In genomic region chr3:58355174-58355573, GRCh38 we compare ENCODE assay signal across 10 cellular contexts. TPM values are rescaled to one million over a fixed set of nuclear protein-coding genes. Genes with fewer than 3 reads are reported as not detected.
DNase-seq lines count a peak whose midpoint lies in the region; ATAC-seq and TF ChIP-seq lines count a peak whose summit lies in the region.
"Had no signal": no experiment of that assay in that cellular context is flagged by ENCODE, and none has a peak within 500 bp of the region (broad histone marks: within the 10 kb centered on the region; RNA-seq: fewer than 3 reads in every experiment).

No MANE protein-coding gene starts in this region.

- peaks cover 2% of the 10 kb centered on the region for H3K36me3 Mint-ChIP-seq in memory B cell

- TF ChIP-seq CTCF in PC-9 (conservative IDR thresholded peaks at IDR 0.05): no peak

- H3K4me1 Mint-ChIP-seq in memory B cell: peaks cover 65% of the 10 kb centered on the region

- no peaks in the 10 kb centered on the region for H3K27me3 Mint-ChIP-seq in memory B cell

- H3K9me3 Mint-ChIP-seq in memory B cell: no peaks in the 10 kb centered on the region

- H3K4me3 Mint-ChIP-seq in memory B cell: peak overlapping the region; percentile 95

- H3K79me2 ChIP-seq in PC-9 (ENCODE audit: low read depth): no peaks in the 10 kb centered on the region

- no peaks in the 10 kb centered on the region for H3K9me2 ChIP-seq in PC-9 (ENCODE audit: insufficient read depth)

- H3K4me2 ChIP-seq in PC-9: no peak overlapping the region

- peaks cover under 1% of the 10 kb centered on the region; the same call in 1 of the 2 replicates for H3F3A ChIP-seq in PC-9 (ENCODE audit: insufficient read depth, low read depth)

- H4K20me1 ChIP-seq in PC-9 (ENCODE audit: insufficient read depth): no peaks in the 10 kb centered on the region

- CTCF ChIA-PET in PC-9 (lab: Charles Lee): no interaction called here

- peak; percentile 66 for ATAC-seq in GM18861 (IDR thresholded peaks at IDR 0.05; ENCODE audit: unreplicated experiment)
- peak; percentile 64 for ATAC-seq in GM21723 (IDR thresholded peaks at IDR 0.05; ENCODE audit: unreplicated experiment)
- peak; percentile 68 for ATAC-seq in memory B cell (ENCODE audit: low read depth)

- intact Hi-C loops in PC-9 (cut with micrococcal nuclease; ENCODE audit: unreplicated experiment): no loop called here

- no TSS peak for BruUV-seq in PC-9 (replicated peaks; lab: Mats Ljungman, UMichigan)

- H3K27me3 ChIP-seq in PC-9 (ENCODE audit: insufficient read depth, low read depth): no peaks in the 10 kb centered on the region

- H3K36me3 ChIP-seq in KOPT-K1 (ENCODE audit: insufficient read depth, low read length) (no peaks in the 10 kb centered on the region; the same call in 1 of the 2 replicates), PC-9 (ENCODE audit: low read depth) (no peaks in the 10 kb centered on the region)

- H3K4me1 ChIP-seq in PC-9 (replicated peaks; ENCODE audit: insufficient read depth): peaks cover 11% of the 10 kb centered on the region

- H2AFZ ChIP-seq in PC-9: no peak overlapping the region

- POLR2A ChIA-PET in PC-9 (lab: Charles Lee; ENCODE audit: unreplicated experiment): interaction anchor here (0.7 kb wide), 1 partner anchor 58 kb away, joined by 3 read pairs; no protein-coding TSS in a partner anchor

- H3K27ac Mint-ChIP-seq in memory B cell: peak overlapping the region; percentile 92

- DNase-seq in memory B cell (ENCODE audit: low spot score in 2 of 2) (peak in 1 of 2 donors; percentile 49), PC-9 (no peak), cerebellar nuclear complex (lab: John Stamatoyannopoulos, UW) (no peak), NCI-H69 (lab: John Stamatoyannopoulos, UW) (no peak)
- DNase-seq in activated CD4-positive, CD25-positive, alpha-beta regulatory T cell treated with anti-CD3 and anti-CD28 coated beads, Interleukin-2, amount 50 U/mL, for 72 hours: no peak
- DNase-seq: activated CD4-positive, alpha-beta T cell treated with anti-CD3 and anti-CD28 coated beads for 48 hours; stimulated activated CD4-positive, alpha-beta T cell treated with anti-CD3 and anti-CD28 coated beads, Interleukin-4, amount 100 ng/mL, for 1 hour had no signal

- H3K27ac ChIP-seq in KOPT-K1 (ENCODE audit: low read depth, low read length, poor library complexity, severe bottlenecking) (peak overlapping the region; percentile 98), PC-9 (no peak overlapping the region)

- no peak overlapping the region for H3K4me3 ChIP-seq in PC-9

- no peaks in the 10 kb centered on the region for H3K9me3 ChIP-seq in KOPT-K1 (ENCODE audit: insufficient read depth, low read length, poor library complexity, severe bottlenecking)
- no peaks in the 10 kb centered on the region for H3K9me3 ChIP-seq in PC-9 (ENCODE audit: insufficient read depth, low read depth)

RNA-seq across cellular contexts. Expression of gene PXK, which starts 22.5 kb away (rescaled TPM):
- 3.3 and 4.4 TPM in 2 replicates for total RNA-seq in PC-9 (2021)

RNA-seq across cellular contexts. Expression of gene HTD2, which starts 48.9 kb away (rescaled TPM):
- total RNA-seq in PC-9 (2021): 6.2 and 7.4 TPM in 2 replicates

RNA-seq across cellular contexts. Expression of gene RPP14, which starts 49.1 kb away (rescaled TPM):
- 13.2 and 13.8 TPM in 2 replicates for total RNA-seq in PC-9 (2021)
